ENCODE assay signal across 31 cellular contexts in genomic region chr13:83377486-83377885, GRCh38.
"Had no signal": no experiment of that assay in that cellular context is flagged by ENCODE, and none has a peak within 500 bp of the region (broad histone marks: within the 10 kb centered on the region; RNA-seq: fewer than 3 reads in every experiment).

No MANE protein-coding gene starts in this region.

- ATAC-seq: activated CD8-positive, alpha-beta memory T cell treated with anti-CD3 and anti-CD28 coated beads, Interleukin-2, amount 10 ng/mL, durations not matched to agents 7 days and 5 days; activated CD8-positive, alpha-beta T cell treated with anti-CD3 and anti-CD28 coated beads for 36 hours; activated naive CD4-positive, alpha-beta T cell treated with anti-CD3 and anti-CD28 coated beads, Interleukin-2, amount 50 U/mL, for 72 hours; right lobe of liver; stimulated activated naive B cell treated with anti-CD40 and anti-IgM and Interleukin-4, amounts not matched to agents 10 μg/mL and 1 μg/mL and 100 μg/mL, for 72 hours had no signal

- H3K36me3 Mint-ChIP-seq: activated CD8-positive, alpha-beta memory T cell treated with anti-CD3 and anti-CD28 coated beads, Interleukin-2, amount 10 ng/mL, durations not matched to agents 7 days and 5 days; immature natural killer cell; stimulated activated naive B cell treated with anti-CD40 and anti-IgM and Interleukin-4, amounts not matched to agents 10 μg/mL and 1 μg/mL and 100 μg/mL, for 72 hours; type B pancreatic cell had no signal

- H3K9me3 ChIP-seq: adrenal gland, breast epithelium, neutrophil, right lobe of liver, testis, vagina had no signal

- H3K4me1 ChIP-seq: adrenal gland, breast epithelium, left ventricle myocardium inferior, parathyroid adenoma, right lobe of liver, testis, vagina had no signal

- H3K4me3 ChIP-seq: adrenal gland, breast epithelium, coronary artery, hepatocyte, left ventricle myocardium inferior, right lobe of liver, testis, vagina had no signal

- H3K36me3 ChIP-seq: adrenal gland, breast epithelium, left ventricle myocardium inferior, neutrophil, right lobe of liver, vagina, WERI-Rb-1 had no signal

- DNase-seq: activated CD4-positive, alpha-beta T cell treated with anti-CD3 and anti-CD28 coated beads, Interleukin-2, amount 10 ng/mL, durations not matched to agents 7 days and 5 days; activated CD4-positive, CD25-positive, alpha-beta regulatory T cell treated with anti-CD3 and anti-CD28 coated beads, Interleukin-2, amount 50 U/mL, for 72 hours; activated CD8-positive, alpha-beta memory T cell treated with anti-CD3 and anti-CD28 coated beads, Interleukin-2, amount 10 ng/mL, durations not matched to agents 7 days and 5 days; activated CD8-positive, alpha-beta T cell treated with anti-CD3 and anti-CD28 coated beads for 36 hours; activated gamma-delta T cell treated with Interleukin-2 at 50 U/mL for 16 hours; activated T-cell treated with anti-CD3 and anti-CD28 coated beads, Interleukin-2, amount 50 U/mL, for 1 hour; adrenal gland; foreskin melanocyte; glutamatergic neuron; immature natural killer cell; kidney glomerular epithelial cell; left ventricle myocardium inferior; mammary epithelial cell; midbrain; right lobe of liver; small intestine; stimulated activated CD4-positive, alpha-beta T cell treated with anti-CD3 and anti-CD28 coated beads, Interleukin-15, amount 100 ng/mL, for 24 hours; stimulated activated CD8-positive, alpha-beta memory T cell treated with anti-CD3 and anti-CD28 coated beads, Interleukin-4, amount 100 ng/mL, for 48 hours; stimulated activated naive B cell treated with anti-CD40 and anti-IgM and Interleukin-4, amounts not matched to agents 10 μg/mL and 1 μg/mL and 100 μg/mL, for 72 hours; T-helper 1 cell; testis; WERI-Rb-1 had no signal

- H3K27me3 ChIP-seq: adrenal gland, breast epithelium, hepatocyte, neutrophil, right lobe of liver, testis, vagina had no signal

- H3K4me3 Mint-ChIP-seq: activated CD4-positive, alpha-beta T cell treated with anti-CD3 and anti-CD28 coated beads, Interleukin-2, amount 10 ng/mL, durations not matched to agents 7 days and 5 days; activated CD8-positive, alpha-beta memory T cell treated with anti-CD3 and anti-CD28 coated beads, Interleukin-2, amount 10 ng/mL, durations not matched to agents 7 days and 5 days; activated CD8-positive, alpha-beta T cell treated with anti-CD3 and anti-CD28 coated beads for 36 hours; immature natural killer cell; nephron; stimulated activated naive B cell treated with anti-CD40 and anti-IgM and Interleukin-4, amounts not matched to agents 10 μg/mL and 1 μg/mL and 100 μg/mL, for 72 hours; type B pancreatic cell had no signal

- H3K27ac Mint-ChIP-seq: activated CD4-positive, alpha-beta T cell treated with anti-CD3 and anti-CD28 coated beads, Interleukin-2, amount 10 ng/mL, durations not matched to agents 7 days and 5 days; activated CD8-positive, alpha-beta memory T cell treated with anti-CD3 and anti-CD28 coated beads, Interleukin-2, amount 10 ng/mL, durations not matched to agents 7 days and 5 days; activated CD8-positive, alpha-beta T cell treated with anti-CD3 and anti-CD28 coated beads for 36 hours; activated naive CD4-positive, alpha-beta T cell treated with anti-CD3 and anti-CD28 coated beads, Interleukin-2, amount 50 U/mL, for 72 hours; immature natural killer cell; stimulated activated naive B cell treated with anti-CD40 and anti-IgM and Interleukin-4, amounts not matched to agents 10 μg/mL and 1 μg/mL and 100 μg/mL, for 72 hours; type B pancreatic cell had no signal

- H3K27ac ChIP-seq: adrenal gland, breast epithelium, coronary artery, hepatocyte, left ventricle myocardium inferior, neutrophil, parathyroid adenoma, right lobe of liver, testis, vagina, WERI-Rb-1 had no signal

- H3K27me3 Mint-ChIP-seq: activated CD4-positive, alpha-beta T cell treated with anti-CD3 and anti-CD28 coated beads, Interleukin-2, amount 10 ng/mL, durations not matched to agents 7 days and 5 days; activated CD8-positive, alpha-beta memory T cell treated with anti-CD3 and anti-CD28 coated beads, Interleukin-2, amount 10 ng/mL, durations not matched to agents 7 days and 5 days; activated CD8-positive, alpha-beta T cell treated with anti-CD3 and anti-CD28 coated beads for 36 hours; stimulated activated naive B cell treated with anti-CD40 and anti-IgM and Interleukin-4, amounts not matched to agents 10 μg/mL and 1 μg/mL and 100 μg/mL, for 72 hours; type B pancreatic cell had no signal

- H3K4me1 Mint-ChIP-seq: activated CD4-positive, alpha-beta T cell treated with anti-CD3 and anti-CD28 coated beads, Interleukin-2, amount 10 ng/mL, durations not matched to agents 7 days and 5 days; activated CD8-positive, alpha-beta memory T cell treated with anti-CD3 and anti-CD28 coated beads, Interleukin-2, amount 10 ng/mL, durations not matched to agents 7 days and 5 days; immature natural killer cell; stimulated activated naive B cell treated with anti-CD40 and anti-IgM and Interleukin-4, amounts not matched to agents 10 μg/mL and 1 μg/mL and 100 μg/mL, for 72 hours had no signal
